Comparison of ENCODE assay signal across 8 cellular contexts in genomic region chr2:191245046-191245868, GRCh38.
DNase-seq lines count a peak whose midpoint lies in the region; TF ChIP-seq lines count a peak whose summit lies in the region.

Gene MYO1B, plus strand, starts transcription at chr2:191245404. Its CDS starts 31,492 bp downstream, at chr2:191276896.

- POLR2A ChIA-PET in HEK293 (lab: Yijun Ruan, JAX) = interaction anchor here (1.0 kb wide), 3 partner anchors 14 to 27 kb away, joined by 4 to 6 read pairs (median 5); no protein-coding TSS in a partner anchor

- peak within 1 kb of the TSS; percentile 83 for H3K4me3 ChIP-seq in HEK293 (ENCODE audit: low read depth, low read length)

- peaks cover 25% of the 10 kb centered on the region for H3K4me1 ChIP-seq in HEK293 (ENCODE audit: control insufficient read depth, insufficient read depth, low read length)

- no peaks in the 10 kb centered on the region for H3K9me3 ChIP-seq in HEK293 (ENCODE audit: control insufficient read depth, insufficient read depth, low read depth, low read length)

- peak; percentile 88 for DNase-seq in ELR (ENCODE audit: low read depth)
- DNase-seq in NCI-H1417 treated with DMSO at 0.1 percent for 48 hours (lab: John Stamatoyannopoulos, UW) = peak; percentile 27
- DNase-seq in T1000 (lab: John Stamatoyannopoulos, UW) = peak; percentile 59
- DNase-seq in T47D (ENCODE audit: low read depth in 1 of 2, low spot score in 1 of 2) = peak; percentile 57 to 82
- peak; percentile 78 for DNase-seq in iris pigment epithelial cell (ENCODE audit: low read depth)
- DNase-seq in stimulated activated CD4-positive, alpha-beta T cell treated with anti-CD3 and anti-CD28 coated beads, Interleukin-15, amount 100 ng/mL, for 24 hours = peak; percentile 79
- DNase-seq in MV-4-11 (lab: John Stamatoyannopoulos, UW) = no peak

- H3K27ac ChIP-seq in HEK293 (ENCODE audit: extremely low read depth, low read depth, low read length) = peak within 1 kb of the TSS; percentile 94

- TF ChIP-seq CTCF in HEK293 (tag by site-specific recombination; IDR thresholded peaks at IDR 0.05) = peak; percentile 68

- H3K36me3 ChIP-seq in HEK293 (ENCODE audit: control insufficient read depth in 2 of 2, insufficient read depth in 1 of 2, low read length in 2 of 2) = no peaks in the 10 kb centered on the region

- CTCF ChIA-PET in HEK293 (lab: Yijun Ruan, JAX) = interaction anchor here (0.9 kb wide), 1 partner anchor 20 kb away, joined by 3 read pairs; no protein-coding TSS in a partner anchor

- in situ Hi-C loops in T47D (cut with HindIII; ENCODE audit: low pct_unique_long_range_greater_than_20kb, low sequenced_read_pairs) = no loop called here

TF ChIP-seq in HEK293, 187 proteins besides CTCF, POLR2A, EP300 and RAD21:
- TF ChIP-seq HOXC10 (CRISPR knock-in tag; IDR thresholded peaks at IDR 0.05) (0 out of 2 replicates have a peak, but pooled peaks have one; percentile 47), SP2 (tag by site-specific recombination; IDR thresholded peaks at IDR 0.05) (peak; percentile 31), ZBTB26 (tag by site-specific recombination; optimal IDR thresholded peaks at IDR 0.05) (peak; percentile 88), ZSCAN30 (tag by site-specific recombination; IDR thresholded peaks at IDR 0.05) (peak; percentile 52; the same call in 1 of the 2 replicates), KLF10 (tag by site-specific recombination; IDR thresholded peaks at IDR 0.05) (peak; percentile 71; the same call in 1 of the 2 replicates), ZNF626 (tag by site-specific recombination; IDR thresholded peaks at IDR 0.05) (no peak), ZNF561 (tag by site-specific recombination; IDR thresholded peaks at IDR 0.05; ENCODE audit: borderline replicate concordance) (peak; percentile 75; the same call in 1 of the 2 replicates), ZFP3 (tag by site-specific recombination; IDR thresholded peaks at IDR 0.05; ENCODE audit: low read depth) (no peak), ZFP41 (tag by site-specific recombination; IDR thresholded peaks at IDR 0.05; ENCODE audit: borderline replicate concordance) (no peak), ZNF16 (tag by site-specific recombination; IDR thresholded peaks at IDR 0.05; ENCODE audit: low read depth) (no peak), ZBTB1 (tag by site-specific recombination; IDR thresholded peaks at IDR 0.05) (peak; percentile 37; the same call in 1 of the 2 replicates), ZNF274 (IDR thresholded peaks at IDR 0.05; ENCODE audit: low read length) (no peak), ZNF274 (tag by site-specific recombination; IDR thresholded peaks at IDR 0.05; ENCODE audit: borderline replicate concordance) (no peak), IKZF3 (tag by site-specific recombination; IDR thresholded peaks at IDR 0.05) (peak; percentile 51; the same call in 1 of the 2 replicates), ZNF624 (tag by site-specific recombination; IDR thresholded peaks at IDR 0.05) (no peak), ZNF423 (tag by site-specific recombination; IDR thresholded peaks at IDR 0.05) (0 out of 2 replicates have a peak, but pooled peaks have one; percentile 19), GLIS2 (tag by site-specific recombination; IDR thresholded peaks at IDR 0.05) (peak; percentile 61), ZFHX2 (tag by site-specific recombination; conservative IDR thresholded peaks at IDR 0.05) (peak; percentile 46), KLF9 (tag by site-specific recombination; IDR thresholded peaks at IDR 0.05; ENCODE audit: low read depth) (peak; percentile 29; the same call in 1 of the 2 replicates), ZBTB8A (tag by site-specific recombination; IDR thresholded peaks at IDR 0.05) (peak; percentile 73)
- TF ChIP-seq, protein P1, sequence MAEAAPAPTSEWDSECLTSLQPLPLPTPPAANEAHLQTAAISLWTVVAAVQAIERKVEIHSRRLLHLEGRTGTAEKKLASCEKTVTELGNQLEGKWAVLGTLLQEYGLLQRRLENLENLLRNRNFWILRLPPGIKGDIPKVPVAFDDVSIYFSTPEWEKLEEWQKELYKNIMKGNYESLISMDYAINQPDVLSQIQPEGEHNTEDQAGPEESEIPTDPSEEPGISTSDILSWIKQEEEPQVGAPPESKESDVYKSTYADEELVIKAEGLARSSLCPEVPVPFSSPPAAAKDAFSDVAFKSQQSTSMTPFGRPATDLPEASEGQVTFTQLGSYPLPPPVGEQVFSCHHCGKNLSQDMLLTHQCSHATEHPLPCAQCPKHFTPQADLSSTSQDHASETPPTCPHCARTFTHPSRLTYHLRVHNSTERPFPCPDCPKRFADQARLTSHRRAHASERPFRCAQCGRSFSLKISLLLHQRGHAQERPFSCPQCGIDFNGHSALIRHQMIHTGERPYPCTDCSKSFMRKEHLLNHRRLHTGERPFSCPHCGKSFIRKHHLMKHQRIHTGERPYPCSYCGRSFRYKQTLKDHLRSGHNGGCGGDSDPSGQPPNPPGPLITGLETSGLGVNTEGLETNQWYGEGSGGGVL (tag by site-specific recombination; IDR thresholded peaks at IDR 0.05) = no peak
TF ChIP-seq in HEK293: peak in this region for 13.
